ENCODE assay signal across 11 cellular contexts in the genomic region with DNA sequence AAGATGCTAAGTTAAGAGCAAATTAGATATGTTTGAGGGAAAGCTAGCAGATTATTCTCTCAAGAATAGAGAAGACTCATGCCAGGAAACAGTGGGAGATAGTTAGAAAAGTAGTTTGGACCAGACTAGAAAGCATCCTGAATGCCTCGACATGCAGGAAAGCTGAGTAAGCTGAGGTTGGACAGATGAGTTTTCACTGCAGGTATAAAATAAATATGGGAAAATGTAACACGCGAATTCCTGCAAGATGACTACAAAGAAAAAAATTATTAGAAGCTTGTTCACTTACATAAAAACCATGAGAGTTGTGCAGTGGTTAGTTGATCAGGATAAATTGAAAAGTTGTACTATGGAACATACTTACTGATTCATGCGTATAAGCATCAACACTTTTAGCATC.
DNase-seq lines count a peak whose midpoint lies in the region; TF ChIP-seq lines count a peak whose summit lies in the region.
"Had no signal": no experiment of that assay in that cellular context is flagged by ENCODE, and none has a peak within 500 bp of the region (broad histone marks: within the 10 kb centered on the region; RNA-seq: fewer than 3 reads in every experiment).

No MANE protein-coding gene starts in this region.

- TF ChIP-seq CTCF in MM.1S (IDR thresholded peaks at IDR 0.05; ENCODE audit: low read length) (no peak), astrocyte of the cerebellum (IDR thresholded peaks at IDR 0.05; ENCODE audit: low read depth, low read length, missing control alignments) (no peak), A673 (conservative IDR thresholded peaks at IDR 0.05; ENCODE audit: low read depth, low read length) (no peak)

- H3K27me3 ChIP-seq in MM.1S (replicated peaks; ENCODE audit: insufficient read depth, low read length) (no peaks in the 10 kb centered on the region), A673 (replicated peaks; ENCODE audit: insufficient read depth, low read depth, low read length, poor library complexity) (no peaks in the 10 kb centered on the region)
- H3K27me3 ChIP-seq: BLaER1 treated with 17β-estradiol and CSF1 and Interleukin-3, amounts not matched to agents 10 nM and 100 nM had no signal

- CTCF ChIA-PET in A673 (lab: Charles Lee) = interaction anchor here (1.0 kb wide), 1 partner anchor 666 kb away, joined by 3 read pairs; no protein-coding TSS in a partner anchor

- POLR2A ChIA-PET in A673 (lab: Charles Lee; ENCODE audit: low non-redundant PET) = no interaction called here

- no peak overlapping the region for H3K4me2 ChIP-seq in MM.1S (ENCODE audit: low read depth, low read length)
- H3K4me2 ChIP-seq: BLaER1 treated with 17β-estradiol and CSF1 and Interleukin-3, amounts not matched to agents 10 nM and 100 nM had no signal

- H2AFZ ChIP-seq in MM.1S (ENCODE audit: low read length) = peak overlapping the region; percentile 23; the same call in 1 of the 2 replicates

- H3F3A ChIP-seq in MM.1S (ENCODE audit: insufficient read depth, low read length) = no peaks in the 10 kb centered on the region

- no peaks in the 10 kb centered on the region for H3K79me2 ChIP-seq in MM.1S (ENCODE audit: low read length)

- no peaks in the 10 kb centered on the region for H3K9me3 ChIP-seq in MM.1S (replicated peaks; ENCODE audit: insufficient read depth, low read length)
- no peaks in the 10 kb centered on the region for H3K9me3 ChIP-seq in A673 (ENCODE audit: low read depth, low read length, poor library complexity, severe bottlenecking)
- H3K9me3 ChIP-seq: BLaER1 treated with 17β-estradiol and CSF1 and Interleukin-3, amounts not matched to agents 10 nM and 100 nM had no signal

- H3K36me3 ChIP-seq in MM.1S (replicated peaks; ENCODE audit: insufficient read depth, low read length) (no peaks in the 10 kb centered on the region), A673 (ENCODE audit: insufficient read depth, low read length, poor library complexity, severe bottlenecking) (no peaks in the 10 kb centered on the region)
- H3K36me3 ChIP-seq: BLaER1 treated with 17β-estradiol and CSF1 and Interleukin-3, amounts not matched to agents 10 nM and 100 nM had no signal

- H3K27ac ChIP-seq in MM.1S (ENCODE audit: low read length) = no peak overlapping the region
- H3K27ac ChIP-seq in A673 (ENCODE audit: low read depth, low read length, poor library complexity, severe bottlenecking) = no peak overlapping the region
- H3K27ac ChIP-seq: BLaER1 treated with 17β-estradiol and CSF1 and Interleukin-3, amounts not matched to agents 10 nM and 100 nM had no signal

- no peaks in the 10 kb centered on the region for H3K9me2 ChIP-seq in MM.1S (replicated peaks; ENCODE audit: insufficient read depth, low read length)

- H3K9ac ChIP-seq in MM.1S (ENCODE audit: low read length) = no peak overlapping the region
- H3K9ac ChIP-seq: BLaER1 treated with 17β-estradiol and CSF1 and Interleukin-3, amounts not matched to agents 10 nM and 100 nM had no signal

- in situ Hi-C loops in astrocyte of the cerebellum (cut with HindIII; ENCODE audit: low sequenced_read_pairs) = no loop called here

- no peaks in the 10 kb centered on the region for H4K20me1 ChIP-seq in MM.1S (ENCODE audit: insufficient read depth, low read length)
- H4K20me1 ChIP-seq: BLaER1 treated with 17β-estradiol and CSF1 and Interleukin-3, amounts not matched to agents 10 nM and 100 nM had no signal

- no peaks in the 10 kb centered on the region for H3K4me1 ChIP-seq in MM.1S (ENCODE audit: low read length)
- peaks cover 19% of the 10 kb centered on the region for H3K4me1 ChIP-seq in A673 (ENCODE audit: insufficient read depth, low read length, poor library complexity, severe bottlenecking)
- H3K4me1 ChIP-seq: BLaER1 treated with 17β-estradiol and CSF1 and Interleukin-3, amounts not matched to agents 10 nM and 100 nM had no signal

- H3K4me3 ChIP-seq in MM.1S (ENCODE audit: low read length) = no peak overlapping the region
- no peak overlapping the region for H3K4me3 ChIP-seq in astrocyte of the cerebellum (ENCODE audit: low read depth, low read length)
- no peak overlapping the region for H3K4me3 ChIP-seq in A673 (ENCODE audit: low read depth, low read length, poor library complexity, severe bottlenecking)
- H3K4me3 ChIP-seq: BLaER1 treated with 17β-estradiol and CSF1 and Interleukin-3, amounts not matched to agents 10 nM and 100 nM had no signal

- intact Hi-C loops in A673 (cut with micrococcal nuclease; ENCODE audit: unreplicated experiment) = no loop called here

- DNase-seq in MM.1S (no peak), astrocyte of the cerebellum (ENCODE audit: low read depth) (peak; percentile 38), glomerular visceral epithelial cell (ENCODE audit: extremely low spot score) (peak; percentile 6), medulla oblongata (ENCODE audit: extremely low spot score) (no peak), SHP77 (lab: John Stamatoyannopoulos, UW) (no peak), A673 (ENCODE audit: low spot score) (no peak)
- no peak for DNase-seq in activated CD8-positive, alpha-beta memory T cell treated with anti-CD3 and anti-CD28 coated beads for 24 hours
- DNase-seq: GOT3, NCI-H187 treated with DMSO at 0.1 percent for 48 hours, OCI-M1 had no signal

- no TSS peak for BruUV-seq in A673 (replicated peaks; lab: Mats Ljungman, UMichigan)

Comparison
In these comparisons a context has a peak if more than half of its experiments do, and no peak if none do; other contexts are left out.
1. DNase-seq: peak in astrocyte of the cerebellum (single experiment) and glomerular visceral epithelial cell (single experiment); none in MM.1S (single experiment), medulla oblongata (single experiment), SHP77 (0 of 2), A673 (single experiment) and activated CD8-positive, alpha-beta memory T cell treated with anti-CD3 and anti-CD28 coated beads for 24 hours (single experiment).